18 cellular contexts compared by ENCODE assay signal in the genomic region with DNA sequence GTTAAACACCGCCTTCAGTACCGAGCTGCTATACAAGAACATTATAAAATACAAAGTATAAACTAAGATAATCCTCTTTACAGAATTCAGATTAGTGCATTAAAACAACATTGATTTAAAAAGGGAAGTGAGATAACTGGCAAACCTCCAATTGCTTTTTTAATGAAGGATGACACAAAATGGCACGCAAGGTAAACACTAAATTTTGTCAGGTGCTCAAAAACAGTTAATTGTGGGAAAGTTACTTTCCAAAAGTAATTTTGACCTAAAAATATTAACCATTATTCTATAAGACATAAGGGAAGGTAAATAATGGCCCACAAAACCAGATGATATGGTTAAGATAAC.
"Had no signal": no experiment of that assay in that cellular context is flagged by ENCODE, and none has a peak within 500 bp of the region (broad histone marks: within the 10 kb centered on the region; RNA-seq: fewer than 3 reads in every experiment).

No MANE protein-coding gene starts in this region.

- H3K27me3 Mint-ChIP-seq: naive thymus-derived CD4-positive, alpha-beta T cell; type B pancreatic cell had no signal

- H3K4me3 Mint-ChIP-seq: naive thymus-derived CD4-positive, alpha-beta T cell; nephron progenitor cell; type B pancreatic cell had no signal

- H3K27ac Mint-ChIP-seq: naive thymus-derived CD4-positive, alpha-beta T cell; nephron progenitor cell; type B pancreatic cell had no signal

- ATAC-seq: gastroesophageal sphincter; left cardiac atrium; lower lobe of right lung; naive thymus-derived CD4-positive, alpha-beta T cell; psoas muscle; stimulated activated naive CD8-positive, alpha-beta T cell treated with anti-CD3 and anti-CD28 coated beads, Interleukin-15, Interleukin-2, amounts not matched to agents 100 U/mL and 50 U/mL, for 24 hours had no signal

- H3K9me3 Mint-ChIP-seq: immature natural killer cell, nephron progenitor cell, type B pancreatic cell had no signal

- H3K4me1 Mint-ChIP-seq: naive thymus-derived CD4-positive, alpha-beta T cell; nephron progenitor cell had no signal

- DNase-seq: colonic mucosa; dermis blood vessel endothelial cell; esophagus squamous epithelium; foreskin fibroblast; left cardiac atrium; left ventricle myocardium inferior; lower lobe of right lung; mesendoderm; naive thymus-derived CD4-positive, alpha-beta T cell; nephron progenitor cell; psoas muscle; sigmoid colon; stimulated activated CD4-positive, alpha-beta T cell treated with anti-CD3 and anti-CD28 coated beads, Interleukin-2, amount 100 ng/mL, for 24 hours; stimulated activated naive CD8-positive, alpha-beta T cell treated with anti-CD3 and anti-CD28 coated beads, Interleukin-15, Interleukin-2, amounts not matched to agents 100 U/mL and 50 U/mL, for 24 hours; thyroid gland had no signal
